ENCODE assay signal across 34 cellular contexts in genomic region chr12:85425926-85426325, GRCh38.
"Had no signal": no experiment of that assay in that cellular context is flagged by ENCODE, and none has a peak within 500 bp of the region (broad histone marks: within the 10 kb centered on the region; RNA-seq: fewer than 3 reads in every experiment).

No MANE protein-coding gene starts in this region.

- H3K36me3 Mint-ChIP-seq: immature natural killer cell; memory B cell; mesothelial cell of epicardium; naive B cell; natural killer cell treated with Interleukin-12 subunit alpha and Interleukin-12 subunit beta and Interleukin-15 and Interleukin-18, amount 100 ng/mL, for 72 hours; stimulated activated effector memory CD8-positive, alpha-beta T cell treated with anti-CD3 and anti-CD28 coated beads, Interleukin-12 subunit alpha, Interleukin-12 subunit beta, amount 100 ng/mL, for 72 hours had no signal

- H3K27ac ChIP-seq: esophagus squamous epithelium, heart right ventricle, neutrophil, parathyroid adenoma, prostate gland, sigmoid colon, stomach, thyroid gland, vagina had no signal

- H3K27ac Mint-ChIP-seq: effector memory CD8-positive, alpha-beta T cell; immature natural killer cell; memory B cell; mesothelial cell of epicardium; naive B cell; natural killer cell treated with Interleukin-12 subunit alpha and Interleukin-12 subunit beta and Interleukin-15 and Interleukin-18, amount 100 ng/mL, for 72 hours; stimulated activated effector memory CD8-positive, alpha-beta T cell treated with anti-CD3 and anti-CD28 coated beads, Interleukin-12 subunit alpha, Interleukin-12 subunit beta, amount 100 ng/mL, for 72 hours had no signal

- H3K36me3 ChIP-seq: esophagus squamous epithelium, heart right ventricle, neutrophil, prostate gland, sigmoid colon, stomach, thyroid gland, vagina had no signal

- H3K79me2 ChIP-seq: parathyroid adenoma had no signal

- H3K9me3 ChIP-seq: esophagus squamous epithelium, heart right ventricle, mucosa of descending colon, neutrophil, prostate gland, sigmoid colon, stomach, thyroid gland, vagina had no signal

- H3K4me3 ChIP-seq: esophagus squamous epithelium, heart right ventricle, lung, mucosa of descending colon, prostate gland, sigmoid colon, stomach, thyroid gland, vagina had no signal

- H3K9me3 Mint-ChIP-seq: natural killer cell treated with Interleukin-12 subunit alpha and Interleukin-12 subunit beta and Interleukin-15 and Interleukin-18, amount 100 ng/mL, for 72 hours had no signal

- H3K4me1 ChIP-seq: esophagus squamous epithelium, heart right ventricle, parathyroid adenoma, prostate gland, sigmoid colon, stomach, thyroid gland, vagina had no signal

- H3K27me3 Mint-ChIP-seq: effector memory CD8-positive, alpha-beta T cell; memory B cell had no signal

- H3K9ac ChIP-seq: parathyroid adenoma had no signal

- H3K4me1 Mint-ChIP-seq: immature natural killer cell; memory B cell; neural crest cell; stimulated activated effector memory CD8-positive, alpha-beta T cell treated with anti-CD3 and anti-CD28 coated beads, Interleukin-12 subunit alpha, Interleukin-12 subunit beta, amount 100 ng/mL, for 72 hours had no signal

- FAIRE-seq: endometrium had no signal

- H2AFZ ChIP-seq: parathyroid adenoma had no signal

- H3K27me3 ChIP-seq: esophagus squamous epithelium, sigmoid colon, thyroid gland, vagina had no signal

- H3K4me3 Mint-ChIP-seq: effector memory CD8-positive, alpha-beta T cell; immature natural killer cell; memory B cell; mesothelial cell of epicardium; naive B cell; natural killer cell treated with Interleukin-12 subunit alpha and Interleukin-12 subunit beta and Interleukin-15 and Interleukin-18, amount 100 ng/mL, for 72 hours; neural crest cell; stimulated activated effector memory CD8-positive, alpha-beta T cell treated with anti-CD3 and anti-CD28 coated beads, Interleukin-12 subunit alpha, Interleukin-12 subunit beta, amount 100 ng/mL, for 72 hours had no signal

- DNase-seq: cortex of kidney; effector memory CD8-positive, alpha-beta T cell; erythroblast; esophagus squamous epithelium; foreskin melanocyte; glutamatergic neuron; heart right ventricle; hypothalamus; immature natural killer cell; islet precursor cell; kidney glomerular epithelial cell; left colon; left ventricle myocardium superior; mucosa of descending colon; naive B cell; right cardiac atrium; sigmoid colon; stimulated activated CD4-positive, alpha-beta T cell treated with anti-CD3 and anti-CD28 coated beads, Interleukin-2, amount 100 ng/mL, for 24 hours; stimulated activated CD4-positive, alpha-beta T cell treated with anti-CD3 and anti-CD28 coated beads, Interleukin-4, amount 100 ng/mL, for 24 hours; stimulated activated naive CD4-positive, alpha-beta T cell treated with Interleukin-2 at 50 U/mL for 16 hours; stomach; thyroid gland; trophoblast cell had no signal
